ENCODE assay signal across 11 cellular contexts in genomic region chr5:149680810-149681221, GRCh38. TPM values are rescaled to one million over a fixed set of nuclear protein-coding genes. Genes with fewer than 3 reads are reported as not detected.
DNase-seq lines count a peak whose midpoint lies in the region; ATAC-seq and TF ChIP-seq lines count a peak whose summit lies in the region.
"Had no signal": no experiment of that assay in that cellular context is flagged by ENCODE, and none has a peak within 500 bp of the region (broad histone marks: within the 10 kb centered on the region; RNA-seq: fewer than 3 reads in every experiment).

No MANE protein-coding gene starts in this region.

- H3K4me3 Mint-ChIP-seq in activated CD8-positive, alpha-beta T cell treated with anti-CD3 and anti-CD28 coated beads, Interleukin-2, amount 10 ng/mL, durations not matched to agents 7 days and 5 days = no peak overlapping the region

- peaks cover 50% of the 10 kb centered on the region for H3K4me1 ChIP-seq in left ventricle myocardium inferior
- H3K4me1 ChIP-seq: SJSA1 had no signal

- peaks cover 18% of the 10 kb centered on the region for H3K27me3 Mint-ChIP-seq in activated CD8-positive, alpha-beta T cell treated with anti-CD3 and anti-CD28 coated beads, Interleukin-2, amount 10 ng/mL, durations not matched to agents 7 days and 5 days (ENCODE audit: low read depth)

- intact Hi-C loops in left ventricle myocardium inferior (cut with micrococcal nuclease) = no loop called here

- no peaks in the 10 kb centered on the region for H3K9me3 Mint-ChIP-seq in activated CD8-positive, alpha-beta T cell treated with anti-CD3 and anti-CD28 coated beads, Interleukin-2, amount 10 ng/mL, durations not matched to agents 7 days and 5 days (ENCODE audit: insufficient read depth)

- no peak for TF ChIP-seq CTCF in left ventricle myocardium inferior (IDR thresholded peaks at IDR 0.05; ENCODE audit: borderline replicate concordance)

- no peaks in the 10 kb centered on the region for H3K27me3 ChIP-seq in left ventricle myocardium inferior (ENCODE audit: low read depth)
- H3K27me3 ChIP-seq: dorsolateral prefrontal cortex had no signal

- H3K9me3 ChIP-seq in left ventricle myocardium inferior (replicated peaks) = no peaks in the 10 kb centered on the region
- H3K9me3 ChIP-seq: SJSA1 had no signal

- H3K27ac Mint-ChIP-seq in activated CD8-positive, alpha-beta T cell treated with anti-CD3 and anti-CD28 coated beads, Interleukin-2, amount 10 ng/mL, durations not matched to agents 7 days and 5 days = no peak overlapping the region

- H3K36me3 Mint-ChIP-seq in activated CD8-positive, alpha-beta T cell treated with anti-CD3 and anti-CD28 coated beads, Interleukin-2, amount 10 ng/mL, durations not matched to agents 7 days and 5 days (ENCODE audit: low read depth) = no peaks in the 10 kb centered on the region

- CTCF ChIA-PET in activated CD8-positive, alpha-beta T cell treated with anti-CD3 and anti-CD28 coated beads, Interleukin-2, amount 10 ng/mL, durations not matched to agents 7 days and 5 days (lab: Charles Lee) = interaction anchor here (1.4 kb wide), 1 partner anchor 13 kb away, joined by 3 read pairs; no protein-coding TSS in a partner anchor

- DNase-seq in GF-D8 (lab: John Stamatoyannopoulos, UW) (peak; percentile 77), left ventricle myocardium inferior (peak; percentile 44), EL (no peak), HuH-7.5 (ENCODE audit: low spot score) (no peak), NCI-H510A (lab: John Stamatoyannopoulos, UW) (no peak)
- DNase-seq in activated CD8-positive, alpha-beta T cell treated with anti-CD3 and anti-CD28 coated beads, Interleukin-2, amount 10 ng/mL, durations not matched to agents 7 days and 5 days = no peak

- POLR2A ChIA-PET in activated CD8-positive, alpha-beta T cell treated with anti-CD3 and anti-CD28 coated beads, Interleukin-2, amount 10 ng/mL, durations not matched to agents 7 days and 5 days (lab: Charles Lee) = no interaction called here

- no peaks in the 10 kb centered on the region for H3K4me1 Mint-ChIP-seq in activated CD8-positive, alpha-beta T cell treated with anti-CD3 and anti-CD28 coated beads, Interleukin-2, amount 10 ng/mL, durations not matched to agents 7 days and 5 days (ENCODE audit: low read depth)

- no peaks in the 10 kb centered on the region for H3K36me3 ChIP-seq in left ventricle myocardium inferior
- H3K36me3 ChIP-seq: SJSA1 had no signal

- H3K4me3 ChIP-seq in left ventricle myocardium inferior = no peak overlapping the region
- H3K4me3 ChIP-seq: dorsolateral prefrontal cortex, SJSA1 had no signal

- H3K27ac ChIP-seq in left ventricle myocardium inferior (replicated peaks) = peak overlapping the region; percentile 90
- H3K27ac ChIP-seq: parathyroid adenoma, SJSA1 had no signal

- ATAC-seq in GM21447 (IDR thresholded peaks at IDR 0.05; ENCODE audit: unreplicated experiment) (peak; percentile 98), HG03558 (IDR thresholded peaks at IDR 0.05; ENCODE audit: extremely low read depth, unreplicated experiment) (peak; percentile 92)
- ATAC-seq in activated CD8-positive, alpha-beta T cell treated with anti-CD3 and anti-CD28 coated beads, Interleukin-2, amount 10 ng/mL, durations not matched to agents 7 days and 5 days = no peak

RNA-seq across cellular contexts. Expression of gene PPARGC1B, which starts 49.3 kb away (rescaled TPM):
- 28.4 TPM for total RNA-seq in left ventricle myocardium inferior
- 1 to 10 TPM; 9.4 to 9.6 TPM for total RNA-seq in activated CD8-positive, alpha-beta T cell treated with anti-CD3 and anti-CD28 coated beads, Interleukin-2, amount 10 ng/mL, durations not matched to agents 7 days and 5 days

Comparison
In these comparisons a context has a peak if more than half of its experiments do, and no peak if none do; other contexts are left out.
1. DNase-seq: peak in GF-D8 (single experiment) and left ventricle myocardium inferior (single experiment); none in EL (single experiment), HuH-7.5 (single experiment), NCI-H510A (single experiment) and activated CD8-positive, alpha-beta T cell treated with anti-CD3 and anti-CD28 coated beads, Interleukin-2, amount 10 ng/mL, durations not matched to agents 7 days and 5 days (single experiment).